8 cellular contexts compared by ENCODE assay signal in genomic region chr17:79777844-79778503, GRCh38. TPM values are rescaled to one million over a fixed set of nuclear protein-coding genes. Genes with fewer than 3 reads are reported as not detected.
DNase-seq lines count a peak whose midpoint lies in the region; ATAC-seq, FAIRE-seq and TF ChIP-seq lines count a peak whose summit lies in the region.

TSS of gene CBX2 (plus strand) at chr17:79778148. CDS start at chr17:79778236, 88 bp downstream.

- peak; percentile 48 for FAIRE-seq in GM12892 (lab: Jason Lieb, UNC)

- DNase-seq in GM12892 (ENCODE audit: insufficient read length) (peak; percentile 93), NCI-H446 (lab: John Stamatoyannopoulos, UW) (peak; percentile 55 to 81), dermis blood vessel endothelial cell (peak; percentile 76), lower leg skin (ENCODE audit: low spot score in 2 of 2) (peak; percentile 28 to 94)
- peak; percentile 77 for DNase-seq in activated CD4-positive, alpha-beta T cell treated with anti-CD3 and anti-CD28 coated beads, Interleukin-2, amount 50 U/mL, for 1 hour
- DNase-seq in stimulated activated CD4-positive, alpha-beta T cell treated with anti-CD3 and anti-CD28 coated beads, Interleukin-4, amount 100 ng/mL, for 48 hours (ENCODE audit: low read depth in 2 of 2): peak; percentile 75 to 78

- H3K4me3 ChIP-seq in lower leg skin (ENCODE audit: low read depth, poor library complexity, severe bottlenecking): peak within 1 kb of the TSS; percentile 29

- ATAC-seq in HG02840 (IDR thresholded peaks at IDR 0.05; ENCODE audit: low FRiP score, unreplicated experiment) (peak; percentile 65), HG02938 (IDR thresholded peaks at IDR 0.05; ENCODE audit: unreplicated experiment) (no peak)

- 0% methylated on average over 3 of the region's 101 CpGs; no CpG with 5 or more reads in 1 of the 2 donors for WGBS in lower leg skin, 2 donors

- intact Hi-C loops in lower leg skin (cut with DNase I; ENCODE audit: low total_unique reads): loop anchor here (5.0 kb wide), 1 partner anchor 444 kb away; the partner anchor contains the start of genes SGSH and SLC26A11

- TF ChIP-seq POLR2A in GM12892 (IDR thresholded peaks at IDR 0.05; ENCODE audit: low read depth, low read length) (no peak), lower leg skin (IDR thresholded peaks at IDR 0.05) (no peak)

- TF ChIP-seq CTCF in lower leg skin (IDR thresholded peaks at IDR 0.05): no peak

RNA-seq across cellular contexts. Expression of gene CBX2, which starts in this region (rescaled TPM):
- 1.4 TPM for polyA plus RNA-seq in GM12892 (2012; ENCODE audit: missing spikeins)
- total RNA-seq in dermis blood vessel endothelial cell: 12.9 and 14.1 TPM in 2 replicates
- 1 to 10 TPM; 1.9 to 3.8 (median 3.1) TPM for total RNA-seq in lower leg skin
